Comparison of ENCODE assay signal across 27 cellular contexts in genomic region chr16:17705847-17706246, GRCh38.
DNase-seq lines count a peak whose midpoint lies in the region; ATAC-seq and TF ChIP-seq lines count a peak whose summit lies in the region.
"Had no signal": no experiment of that assay in that cellular context is flagged by ENCODE, and none has a peak within 500 bp of the region (broad histone marks: within the 10 kb centered on the region; RNA-seq: fewer than 3 reads in every experiment).

No MANE protein-coding gene starts in this region.

- POLR2A ChIA-PET in SK-N-SH (lab: Yijun Ruan, JAX): no interaction called here

- no peaks in the 10 kb centered on the region for H4K20me1 ChIP-seq in SK-N-SH (ENCODE audit: insufficient read depth)
- H4K20me1 ChIP-seq: BLaER1; BLaER1 treated with 17β-estradiol and CSF1 and Interleukin-3, amounts not matched to agents 10 nM and 100 nM had no signal

- CTCF ChIA-PET in SK-N-SH (lab: Yijun Ruan, JAX): no interaction called here

- no peaks in the 10 kb centered on the region for H3K27me3 ChIP-seq in SK-N-SH (ENCODE audit: insufficient read depth)
- H3K27me3 ChIP-seq: BE2C; BLaER1; BLaER1 treated with 17β-estradiol and CSF1 and Interleukin-3, amounts not matched to agents 10 nM and 100 nM had no signal

- 50% methylated on average over 4 of the region's 4 CpGs for WGBS in SK-N-SH (ENCODE audit: low lambda C conversion rate)

- no peak overlapping the region for H3K9ac ChIP-seq in SK-N-SH
- H3K9ac ChIP-seq: BLaER1; BLaER1 treated with 17β-estradiol and CSF1 and Interleukin-3, amounts not matched to agents 10 nM and 100 nM had no signal

- no peak overlapping the region for H3K4me3 ChIP-seq in SK-N-SH (ENCODE audit: low read depth in 2 of 2, low read length in 1 of 2)
- H3K4me3 ChIP-seq: A549; BLaER1; BLaER1 treated with 17β-estradiol and CSF1 and Interleukin-3, amounts not matched to agents 10 nM and 100 nM had no signal

- TF ChIP-seq CTCF in SK-N-SH (IDR thresholded peaks at IDR 0.05): no peak

- no peaks in the 10 kb centered on the region for H3F3A ChIP-seq in SK-N-SH (replicated peaks; ENCODE audit: insufficient read depth)

- no peaks in the 10 kb centered on the region for H3K4me1 ChIP-seq in SK-N-SH (ENCODE audit: control insufficient read depth in 1 of 2, insufficient read depth in 2 of 2, low read depth in 1 of 2, low read length in 1 of 2)
- H3K4me1 ChIP-seq: A549, BE2C, BLaER1, Caco-2 had no signal

- no peaks in the 10 kb centered on the region for H3K79me2 ChIP-seq in SK-N-SH (ENCODE audit: insufficient read depth)

- DNase-seq in SK-N-SH: no peak
- DNase-seq: 8988T; ACHN; AML-193; BE2C; C1 segment of cervical spinal cord; Caco-2; Calu3; CD4-positive, alpha-beta memory T cell; CD4-positive, alpha-beta T cell; CD4-positive, CD25-positive, alpha-beta regulatory T cell; CD8-positive, alpha-beta memory T cell; CD8-positive, alpha-beta T cell; COR-L47; DMS 273 treated with DMSO at 0.1 percent for 48 hours; DMS153; DMS53; DMS79; DMS79 treated with DMSO at 0.1 percent for 48 hours; DND-41; EL had no signal

- no peaks in the 10 kb centered on the region for H3K9me2 ChIP-seq in SK-N-SH

- no peaks in the 10 kb centered on the region for H3K36me3 ChIP-seq in SK-N-SH (replicated peaks in 1 of 2; ENCODE audit: control insufficient read depth in 1 of 2, insufficient read depth in 2 of 2, low read length in 1 of 2)
- H3K36me3 ChIP-seq: BE2C; BLaER1; BLaER1 treated with 17β-estradiol and CSF1 and Interleukin-3, amounts not matched to agents 10 nM and 100 nM had no signal

- no peak for TF ChIP-seq RAD21 in SK-N-SH (IDR thresholded peaks at IDR 0.05; ENCODE audit: low read length)

- ATAC-seq in SK-N-SH treated with all-trans-retinoic acid at 6 μM for 48 hours: no peak
- ATAC-seq: A549; CD8-positive, alpha-beta T cell had no signal

- H3K27ac ChIP-seq in SK-N-SH (ENCODE audit: low read depth in 2 of 2, low read length in 1 of 2): no peak overlapping the region
- H3K27ac ChIP-seq: 22Rv1; A549; BLaER1; BLaER1 treated with 17β-estradiol and CSF1 and Interleukin-3, amounts not matched to agents 10 nM and 100 nM; C4-2B had no signal

- no peak overlapping the region for H3K4me2 ChIP-seq in SK-N-SH
- H3K4me2 ChIP-seq: A549; BLaER1; BLaER1 treated with 17β-estradiol and CSF1 and Interleukin-3, amounts not matched to agents 10 nM and 100 nM had no signal

- no peak for TF ChIP-seq EP300 in SK-N-SH (IDR thresholded peaks at IDR 0.05; ENCODE audit: borderline replicate concordance in 1 of 2, low read depth in 1 of 2, low read length in 1 of 2)

- H2AFZ ChIP-seq in SK-N-SH (ENCODE audit: low read depth): no peak overlapping the region

- no peaks in the 10 kb centered on the region for H3K9me3 ChIP-seq in SK-N-SH
- H3K9me3 ChIP-seq: A549, BE2C, BLaER1, Caco-2 had no signal

TF ChIP-seq in SK-N-SH treated with all-trans-retinoic acid at 6 μM for 48 hours, 23 proteins besides CTCF, POLR2A, EP300 and RAD21:
- TF ChIP-seq ZNF70 (CRISPR knock-in tag; IDR thresholded peaks at IDR 0.05) (no peak), ZFP30 (CRISPR knock-in tag; IDR thresholded peaks at IDR 0.05) (peak; percentile 94)
TF ChIP-seq in SK-N-SH treated with all-trans-retinoic acid at 6 μM for 48 hours: peak in this region for 1.

TF ChIP-seq in SK-N-SH, 30 proteins besides CTCF, POLR2A, EP300 and RAD21:
- TF ChIP-seq EZH2phosphoT487 (IDR thresholded peaks at IDR 0.05; ENCODE audit: borderline replicate concordance, low read depth): no peak
- no peak for TF ChIP-seq IRF3 (IDR thresholded peaks at IDR 0.05; ENCODE audit: low read depth, low read length)
- TF ChIP-seq GABPA (IDR thresholded peaks at IDR 0.05; ENCODE audit: low read depth): no peak
- TF ChIP-seq TCF12 (IDR thresholded peaks at IDR 0.05): no peak
- no peak for TF ChIP-seq CHD2 (IDR thresholded peaks at IDR 0.05; ENCODE audit: low read length, partially characterized antibody)
- TF ChIP-seq GATA2 (CRISPR knock-in tag; IDR thresholded peaks at IDR 0.05): no peak
- no peak for TF ChIP-seq TAF1 (IDR thresholded peaks at IDR 0.05; ENCODE audit: borderline replicate concordance, low read depth, low read length)
- TF ChIP-seq, protein P1, sequence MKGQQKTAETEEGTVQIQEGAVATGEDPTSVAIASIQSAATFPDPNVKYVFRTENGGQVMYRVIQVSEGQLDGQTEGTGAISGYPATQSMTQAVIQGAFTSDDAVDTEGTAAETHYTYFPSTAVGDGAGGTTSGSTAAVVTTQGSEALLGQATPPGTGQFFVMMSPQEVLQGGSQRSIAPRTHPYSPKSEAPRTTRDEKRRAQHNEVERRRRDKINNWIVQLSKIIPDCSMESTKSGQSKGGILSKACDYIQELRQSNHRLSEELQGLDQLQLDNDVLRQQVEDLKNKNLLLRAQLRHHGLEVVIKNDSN (IDR thresholded peaks at IDR 0.05; ENCODE audit: borderline replicate concordance, low read depth): no peak
- no peak for TF ChIP-seq RFX5 (IDR thresholded peaks at IDR 0.05; ENCODE audit: low read length)
- no peak for TF ChIP-seq FOXJ3 (CRISPR knock-in tag; IDR thresholded peaks at IDR 0.05)
- no peak for TF ChIP-seq MAX (IDR thresholded peaks at IDR 0.05; ENCODE audit: low read depth)
- no peak for TF ChIP-seq ELF1 (IDR thresholded peaks at IDR 0.05)
